14 cellular contexts compared by ENCODE assay signal in genomic region chr13:112213467-112214245, GRCh38.
DNase-seq lines count a peak whose midpoint lies in the region; ATAC-seq lines count a peak whose summit lies in the region.
"Had no signal": no experiment of that assay in that cellular context is flagged by ENCODE, and none has a peak within 500 bp of the region (broad histone marks: within the 10 kb centered on the region; RNA-seq: fewer than 3 reads in every experiment).

No MANE protein-coding gene starts in this region.

- H3K4me3 ChIP-seq in effector memory CD4-positive, alpha-beta T cell (ENCODE audit: insufficient read depth, low read depth, low read length, poor library complexity, severe bottlenecking): no peak overlapping the region
- H3K4me3 ChIP-seq: psoas muscle, SJCRH30 had no signal

- H3K36me3 Mint-ChIP-seq in activated T-cell treated with anti-CD3 and anti-CD28 coated beads, Interleukin-2, amount 50 U/mL, for 72 hours (ENCODE audit: insufficient read depth in 2 of 2): no peaks in the 10 kb centered on the region

- H3K4me1 Mint-ChIP-seq in activated T-cell treated with anti-CD3 and anti-CD28 coated beads, Interleukin-2, amount 50 U/mL, for 72 hours (ENCODE audit: low read depth): no peaks in the 10 kb centered on the region

- no peak overlapping the region for H3K27ac ChIP-seq in effector memory CD4-positive, alpha-beta T cell (ENCODE audit: insufficient read depth, low read length, poor library complexity, severe bottlenecking)
- H3K27ac ChIP-seq: psoas muscle, SJCRH30, WERI-Rb-1 had no signal

- peaks cover 0 to 2% of the 10 kb centered on the region in 2 donors for H3K9me3 Mint-ChIP-seq in activated T-cell treated with anti-CD3 and anti-CD28 coated beads, Interleukin-2, amount 50 U/mL, for 72 hours

- peak; percentile 65 for DNase-seq in Daoy (ENCODE audit: low read depth)
- peak; percentile 87 for DNase-seq in NCI-H1417 treated with DMSO at 0.1 percent for 48 hours (lab: John Stamatoyannopoulos, UW)
- peak; percentile 90 for DNase-seq in NCI-H748 treated with DMSO at 0.1 percent for 48 hours (lab: John Stamatoyannopoulos, UW)
- DNase-seq in mesenteric fat pad (ENCODE audit: low spot score): peak; percentile 75
- no peak for DNase-seq in stimulated activated CD4-positive, alpha-beta T cell treated with anti-CD3 and anti-CD28 coated beads, Interleukin-15, amount 100 ng/mL, for 24 hours
- DNase-seq in activated T-cell treated with anti-CD3 and anti-CD28 coated beads, Interleukin-2, amount 50 U/mL, for 72 hours: no peak
- no peak for DNase-seq in effector memory CD4-positive, alpha-beta T cell
- DNase-seq: GDM1, Karpas-422, NCI-H526, psoas muscle, SJCRH30, WERI-Rb-1 had no signal

- no peaks in the 10 kb centered on the region for H3K36me3 ChIP-seq in effector memory CD4-positive, alpha-beta T cell (ENCODE audit: control insufficient read depth, insufficient read depth, low read length)
- H3K36me3 ChIP-seq: SJCRH30, WERI-Rb-1 had no signal

- H3K4me1 ChIP-seq in effector memory CD4-positive, alpha-beta T cell (ENCODE audit: control insufficient read depth, insufficient read depth, low read length, poor library complexity, severe bottlenecking): no peaks in the 10 kb centered on the region
- H3K4me1 ChIP-seq: psoas muscle, SJCRH30 had no signal

- H3K4me3 Mint-ChIP-seq in activated T-cell treated with anti-CD3 and anti-CD28 coated beads, Interleukin-2, amount 50 U/mL, for 72 hours: no peak overlapping the region

- H3K27me3 ChIP-seq in effector memory CD4-positive, alpha-beta T cell (replicated peaks; ENCODE audit: control insufficient read depth, insufficient read depth, low read length, poor library complexity, severe bottlenecking): no peaks in the 10 kb centered on the region
- H3K27me3 ChIP-seq: SJCRH30 had no signal

- ATAC-seq in HG02870 (IDR thresholded peaks at IDR 0.05; ENCODE audit: unreplicated experiment): no peak
- no peak for ATAC-seq in activated T-cell treated with anti-CD3 and anti-CD28 coated beads, Interleukin-2, amount 50 U/mL, for 72 hours (replicated peaks in 1 of 2)
- ATAC-seq: psoas muscle had no signal

- H3K27me3 Mint-ChIP-seq in activated T-cell treated with anti-CD3 and anti-CD28 coated beads, Interleukin-2, amount 50 U/mL, for 72 hours (ENCODE audit: low read depth): peaks cover under 1% of the 10 kb centered on the region

- no peaks in the 10 kb centered on the region for H3K9me3 ChIP-seq in effector memory CD4-positive, alpha-beta T cell (ENCODE audit: control insufficient read depth, low read length)
- H3K9me3 ChIP-seq: psoas muscle, SJCRH30 had no signal

- no peak overlapping the region for H3K27ac Mint-ChIP-seq in activated T-cell treated with anti-CD3 and anti-CD28 coated beads, Interleukin-2, amount 50 U/mL, for 72 hours

Comparison
In these comparisons a context has a peak if more than half of its experiments do, and no peak if none do; other contexts are left out.
1. DNase-seq: peak in Daoy (single experiment), NCI-H1417 treated with DMSO at 0.1 percent for 48 hours (single experiment), NCI-H748 treated with DMSO at 0.1 percent for 48 hours (single experiment) and mesenteric fat pad (single experiment); none in stimulated activated CD4-positive, alpha-beta T cell treated with anti-CD3 and anti-CD28 coated beads, Interleukin-15, amount 100 ng/mL, for 24 hours (single experiment), activated T-cell treated with anti-CD3 and anti-CD28 coated beads, Interleukin-2, amount 50 U/mL, for 72 hours (0 of 2) and effector memory CD4-positive, alpha-beta T cell (0 of 3).